In genomic region chrX:51891821-51892551, GRCh38 we compare ENCODE assay signal across 8 cellular contexts.
DNase-seq lines count a peak whose midpoint lies in the region; ATAC-seq and TF ChIP-seq lines count a peak whose summit lies in the region.

No MANE protein-coding gene starts in this region.

- peaks cover 16% of the 10 kb centered on the region for H3K36me3 ChIP-seq in DOHH2 (ENCODE audit: control insufficient read depth, low read length)
- peaks cover 18% of the 10 kb centered on the region for H3K36me3 ChIP-seq in KOPT-K1 (ENCODE audit: insufficient read depth, low read length)

- H3K4me1 ChIP-seq in DOHH2 (ENCODE audit: control insufficient read depth, low read length), result peaks cover 35% of the 10 kb centered on the region

- H3F3A ChIP-seq in DOHH2 (ENCODE audit: control insufficient read depth, insufficient read depth), result no peaks in the 10 kb centered on the region; the same call in 1 of the 2 replicates

- H3K9me3 ChIP-seq in DOHH2 (ENCODE audit: control insufficient read depth, insufficient read depth, low read length), result no peaks in the 10 kb centered on the region
- no peaks in the 10 kb centered on the region for H3K9me3 ChIP-seq in KOPT-K1 (ENCODE audit: insufficient read depth, low read length, poor library complexity, severe bottlenecking)

- no peaks in the 10 kb centered on the region for H4K20me1 ChIP-seq in DOHH2 (ENCODE audit: control insufficient read depth, insufficient read depth, low read depth, low read length)

- ATAC-seq in HG02642 (IDR thresholded peaks at IDR 0.05; ENCODE audit: poor library complexity, unreplicated experiment) (no peak), HG03159 (IDR thresholded peaks at IDR 0.05; ENCODE audit: unreplicated experiment) (no peak)

- H3K27ac ChIP-seq in DOHH2 (ENCODE audit: low read depth, low read length) (peak overlapping the region; percentile 73), KOPT-K1 (ENCODE audit: low read depth, low read length, poor library complexity, severe bottlenecking) (peak overlapping the region; percentile 74)

- TF ChIP-seq CTCF in DOHH2 (IDR thresholded peaks at IDR 0.05; ENCODE audit: low read depth, low read length, poor library complexity, severe bottlenecking), result no peak

- peak in 31 of 56 donors; percentile 1 to 53 (median 11) for DNase-seq in amygdala (lab: John Stamatoyannopoulos, UW)
- peak; percentile 46 for DNase-seq in left kidney (ENCODE audit: low read depth, low spot score)
- no peak for DNase-seq in AG08396 (ENCODE audit: low spot score)
- DNase-seq in activated gamma-delta T cell (lab: John Stamatoyannopoulos, UW), result no peak

- peaks cover 12% of the 10 kb centered on the region for H3K79me2 ChIP-seq in DOHH2 (ENCODE audit: control insufficient read depth, low read length)

- H3K4me2 ChIP-seq in DOHH2 (ENCODE audit: low read length), result peak overlapping the region; percentile 86

- H3K27me3 ChIP-seq in DOHH2 (ENCODE audit: control insufficient read depth, low read length), result no peaks in the 10 kb centered on the region

- H3K9me2 ChIP-seq in DOHH2 (replicated peaks; ENCODE audit: control insufficient read depth, low read length), result no peaks in the 10 kb centered on the region

- H3K4me3 ChIP-seq in DOHH2 (ENCODE audit: low read length), result peak overlapping the region; percentile 85

Comparison
In these comparisons a context has a peak if more than half of its experiments do, and no peak if none do; other contexts are left out.
1. DNase-seq: peak in amygdala (31 of 56) and left kidney (single experiment); none in AG08396 (single experiment) and activated gamma-delta T cell (single experiment).